In genomic region chr4:189597341-189597740, GRCh38 we compare ENCODE assay signal across 1 cellular context.
TF ChIP-seq lines count a peak whose summit lies in the region.

No MANE protein-coding gene starts in this region.

TF ChIP-seq in H1, 55 proteins besides CTCF, POLR2A, EP300 and RAD21 (continued from another document):
- TF ChIP-seq SAP30 (IDR thresholded peaks at IDR 0.05; ENCODE audit: insufficient read depth, insufficient replicate concordance, low read length), result no peak
- TF ChIP-seq KDM5A (IDR thresholded peaks at IDR 0.05; ENCODE audit: low read length), result no peak
- TF ChIP-seq GTF2F1 (IDR thresholded peaks at IDR 0.05; ENCODE audit: borderline replicate concordance, low read depth, low read length), result no peak
- no peak for TF ChIP-seq SP4 (IDR thresholded peaks at IDR 0.05; ENCODE audit: low read length)
- no peak for TF ChIP-seq E2F6 (IDR thresholded peaks at IDR 0.05)
- TF ChIP-seq TEAD4 (IDR thresholded peaks at IDR 0.05; ENCODE audit: low read depth, low read length), result no peak
- no peak for TF ChIP-seq CHD2 (IDR thresholded peaks at IDR 0.05; ENCODE audit: low read length)
- no peak for TF ChIP-seq SIRT6 (IDR thresholded peaks at IDR 0.05; ENCODE audit: low read length)
